9 cellular contexts compared by ENCODE assay signal in the genomic region with DNA sequence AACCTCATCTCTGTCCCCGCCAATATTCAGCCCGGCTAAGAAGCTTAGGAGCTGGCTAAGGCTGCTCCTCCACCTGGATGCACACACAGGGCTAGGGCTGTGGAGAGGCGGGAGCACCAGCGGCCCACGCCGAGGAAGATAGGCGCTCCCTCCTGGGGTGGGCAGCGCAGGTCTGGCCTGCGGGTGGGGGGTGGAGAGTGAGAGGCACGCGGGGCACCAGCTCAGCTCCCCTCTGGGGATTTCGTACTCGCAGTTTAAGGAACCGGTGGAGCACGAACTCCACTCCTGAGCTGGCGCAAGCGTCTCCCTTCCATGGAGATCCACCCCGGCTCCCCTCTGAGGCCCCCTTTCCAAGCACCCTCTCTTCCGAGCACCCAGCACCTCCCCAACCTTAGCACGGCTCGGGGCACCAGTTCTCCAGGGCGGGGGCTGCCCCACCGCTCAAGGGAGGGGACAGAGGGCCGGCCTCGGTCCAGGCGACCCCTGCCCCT. TPM values are rescaled to one million over a fixed set of nuclear protein-coding genes. Genes with fewer than 3 reads are reported as not detected.
DNase-seq lines count a peak whose midpoint lies in the region; ATAC-seq and TF ChIP-seq lines count a peak whose summit lies in the region.
"Had no signal": no experiment of that assay in that cellular context is flagged by ENCODE, and none has a peak within 500 bp of the region (broad histone marks: within the 10 kb centered on the region; RNA-seq: fewer than 3 reads in every experiment).

No MANE protein-coding gene starts in this region.

- no peak for ATAC-seq in psoas muscle
- no peak for ATAC-seq in HG03342 (IDR thresholded peaks at IDR 0.05; ENCODE audit: unreplicated experiment)
- no peak for ATAC-seq in HG02884 (IDR thresholded peaks at IDR 0.05; ENCODE audit: unreplicated experiment)

- H3K9me3 ChIP-seq in NT2/D1 (ENCODE audit: insufficient read depth, low read length) (no peaks in the 10 kb centered on the region), left ventricle myocardium inferior (replicated peaks) (no peaks in the 10 kb centered on the region), psoas muscle (no peaks in the 10 kb centered on the region)

- peaks cover 4% of the 10 kb centered on the region for H3K4me1 ChIP-seq in NT2/D1 (ENCODE audit: insufficient read depth, insufficient read length)
- peaks cover 18% of the 10 kb centered on the region for H3K4me1 ChIP-seq in left ventricle myocardium inferior
- H3K4me1 ChIP-seq in psoas muscle: no peaks in the 10 kb centered on the region

- DNase-seq in NT2/D1 (ENCODE audit: low read depth, low spot score): no peak
- no peak for DNase-seq in left ventricle myocardium inferior
- no peak for DNase-seq in psoas muscle
- DNase-seq in effector CD4-positive, alpha-beta T cell: no peak
- no peak for DNase-seq in activated CD8-positive, alpha-beta memory T cell treated with anti-CD3 and anti-CD28 coated beads for 24 hours
- DNase-seq: NCI-H187 treated with DMSO at 0.1 percent for 48 hours had no signal

- intact Hi-C loops in left ventricle myocardium inferior (cut with micrococcal nuclease) (no loop called here), psoas muscle (cut with DNase I) (no loop called here)

- no peaks in the 10 kb centered on the region for H3K27me3 ChIP-seq in NT2/D1 (ENCODE audit: insufficient read depth, insufficient read length)
- H3K27me3 ChIP-seq in left ventricle myocardium inferior (ENCODE audit: low read depth): peaks cover 100% of the 10 kb centered on the region
- H3K27me3 ChIP-seq in psoas muscle (ENCODE audit: insufficient read depth in 3 of 3, low read length in 2 of 3): peaks cover 3 to 59% (median 12%) of the 10 kb centered on the region in 3 donors

- H3K27ac ChIP-seq in left ventricle myocardium inferior (replicated peaks) (no peak overlapping the region), psoas muscle (no peak overlapping the region)

- H3K9ac ChIP-seq in NT2/D1 (ENCODE audit: insufficient read length, low read depth): peak overlapping the region; percentile 86

- TF ChIP-seq CTCF in left ventricle myocardium inferior (IDR thresholded peaks at IDR 0.05; ENCODE audit: borderline replicate concordance) (no peak), psoas muscle (IDR thresholded peaks at IDR 0.05) (no peak)

- H3K4me3 ChIP-seq in GM08714 (ENCODE audit: low read length) (peak overlapping the region; percentile 54; the same call in 1 of the 2 replicates), NT2/D1 (ENCODE audit: insufficient read length, low read depth) (peak overlapping the region; percentile 71), left ventricle myocardium inferior (peak overlapping the region; percentile 61), psoas muscle (peak overlapping the region; percentile 47)

- 3 to 7% (median 4%) methylated on average over 11 to 26 of the region's 26 CpGs for WGBS in psoas muscle, 3 donors

- H3K36me3 ChIP-seq in NT2/D1 (ENCODE audit: insufficient read depth, insufficient read length, low read length): no peaks in the 10 kb centered on the region
- no peaks in the 10 kb centered on the region for H3K36me3 ChIP-seq in left ventricle myocardium inferior
- no peaks in the 10 kb centered on the region for H3K36me3 ChIP-seq in psoas muscle (ENCODE audit: insufficient read depth in 1 of 2, low read depth in 1 of 2)

RNA-seq across cellular contexts. Expression of a gene that starts 0.4 kb away (rescaled TPM):
- total RNA-seq in left ventricle myocardium inferior (2.2 TPM), psoas muscle (1 to 10 TPM in 3 of 4 donors, under 1 TPM in 1; 0.76 to 2.3 (median 1.7) TPM)
- under 1 TPM; 0.23 to 0.97 (median 0.56) TPM for polyA plus RNA-seq in psoas muscle
